ENCODE assay signal across 8 cellular contexts in genomic region chr11:1308745-1309497, GRCh38.
DNase-seq lines count a peak whose midpoint lies in the region; ATAC-seq and TF ChIP-seq lines count a peak whose summit lies in the region.

No MANE protein-coding gene starts in this region.

- peaks cover 11% of the 10 kb centered on the region for H3K9me3 Mint-ChIP-seq in activated naive CD8-positive, alpha-beta T cell treated with anti-CD3 and anti-CD28 coated beads, Interleukin-2, amount 50 U/mL, for 24 hours
- peaks cover 15 to 16% of the 10 kb centered on the region in 2 donors for H3K9me3 Mint-ChIP-seq in stimulated activated naive CD8-positive, alpha-beta T cell treated with anti-CD3 and anti-CD28 coated beads, Interleukin-15, amount 100 ng/mL, for 72 hours

- no peaks in the 10 kb centered on the region for H3K4me1 ChIP-seq in iPS-20b (ENCODE audit: insufficient read depth, low read length)

- no peak for TF ChIP-seq CTCF in C4-2B (conservative IDR thresholded peaks at IDR 0.05)

- peak overlapping the region; percentile 73 for H3K27ac Mint-ChIP-seq in activated naive CD8-positive, alpha-beta T cell treated with anti-CD3 and anti-CD28 coated beads, Interleukin-2, amount 50 U/mL, for 24 hours
- H3K27ac Mint-ChIP-seq in stimulated activated naive CD8-positive, alpha-beta T cell treated with anti-CD3 and anti-CD28 coated beads, Interleukin-15, amount 100 ng/mL, for 72 hours, result peak overlapping the region in 1 of 2 donors; percentile 94

- 0 out of 2 replicates have a peak, but pooled peaks cover 8% of the 10 kb centered on the region for H3K9me3 ChIP-seq in iPS-20b (ENCODE audit: insufficient read depth, low read depth, low read length)

- H3K27me3 ChIP-seq in iPS-20b (ENCODE audit: insufficient read depth, low read length), result no peaks in the 10 kb centered on the region

- no peaks in the 10 kb centered on the region for H3K27me3 Mint-ChIP-seq in activated naive CD8-positive, alpha-beta T cell treated with anti-CD3 and anti-CD28 coated beads, Interleukin-2, amount 50 U/mL, for 24 hours
- no peaks in the 10 kb centered on the region for H3K27me3 Mint-ChIP-seq in stimulated activated naive CD8-positive, alpha-beta T cell treated with anti-CD3 and anti-CD28 coated beads, Interleukin-15, amount 100 ng/mL, for 72 hours

- H3K36me3 ChIP-seq in iPS-20b (ENCODE audit: insufficient read depth, low read depth, low read length), result no peaks in the 10 kb centered on the region

- no peak overlapping the region; the same call in 1 of the 2 replicates for H3K9ac ChIP-seq in iPS-20b (ENCODE audit: low read depth, low read length)

- peak overlapping the region; percentile 89 for H3K4me3 Mint-ChIP-seq in activated naive CD8-positive, alpha-beta T cell treated with anti-CD3 and anti-CD28 coated beads, Interleukin-2, amount 50 U/mL, for 24 hours
- H3K4me3 Mint-ChIP-seq in stimulated activated naive CD8-positive, alpha-beta T cell treated with anti-CD3 and anti-CD28 coated beads, Interleukin-15, amount 100 ng/mL, for 72 hours, result peak overlapping the region; percentile 88 to 94

- ATAC-seq in GM19397 (IDR thresholded peaks at IDR 0.05; ENCODE audit: unreplicated experiment) (peak; percentile 40), HG03439 (IDR thresholded peaks at IDR 0.05; ENCODE audit: unreplicated experiment) (peak; percentile 52)
- peak; percentile 2 for ATAC-seq in activated naive CD8-positive, alpha-beta T cell treated with anti-CD3 and anti-CD28 coated beads, Interleukin-2, amount 50 U/mL, for 24 hours
- peak; percentile 48 for ATAC-seq in stimulated activated naive CD8-positive, alpha-beta T cell treated with anti-CD3 and anti-CD28 coated beads, Interleukin-15, amount 100 ng/mL, for 72 hours

- H3K36me3 Mint-ChIP-seq in activated naive CD8-positive, alpha-beta T cell treated with anti-CD3 and anti-CD28 coated beads, Interleukin-2, amount 50 U/mL, for 24 hours (ENCODE audit: low read depth), result peaks cover 23% of the 10 kb centered on the region

- H3K27ac ChIP-seq in C4-2B (peak overlapping the region; percentile 98), iPS-20b (ENCODE audit: low read length) (no peak overlapping the region)

- no peak for DNase-seq in activated naive CD8-positive, alpha-beta T cell treated with anti-CD3 and anti-CD28 coated beads, Interleukin-2, amount 50 U/mL, for 24 hours
- peak in 1 of 2 donors; percentile 39 for DNase-seq in stimulated activated naive CD8-positive, alpha-beta T cell treated with anti-CD3 and anti-CD28 coated beads, Interleukin-15, amount 100 ng/mL, for 72 hours
- DNase-seq in anterior cingulate cortex (lab: John Stamatoyannopoulos, UW) (no peak), DMS114 treated with DMSO at 0.1 percent for 48 hours (lab: John Stamatoyannopoulos, UW; ENCODE audit: unreplicated experiment) (no peak)

- H3K4me1 Mint-ChIP-seq in activated naive CD8-positive, alpha-beta T cell treated with anti-CD3 and anti-CD28 coated beads, Interleukin-2, amount 50 U/mL, for 24 hours, result peaks cover 40% of the 10 kb centered on the region
- peaks cover 54% of the 10 kb centered on the region for H3K4me1 Mint-ChIP-seq in stimulated activated naive CD8-positive, alpha-beta T cell treated with anti-CD3 and anti-CD28 coated beads, Interleukin-15, amount 100 ng/mL, for 72 hours

- H3K4me3 ChIP-seq in iPS-20b (ENCODE audit: low read length), result peak overlapping the region; percentile 81; the same call in 1 of the 2 replicates

Comparison
In these comparisons a context has a peak if more than half of its experiments do, and no peak if none do; other contexts are left out.
1. ATAC-seq: peak in every context shown above with its lines; median percentile 52 in HG03439; 48 in stimulated activated naive CD8-positive, alpha-beta T cell treated with anti-CD3 and anti-CD28 coated beads, Interleukin-15, amount 100 ng/mL, for 72 hours; 40 in GM19397; 2 in activated naive CD8-positive, alpha-beta T cell treated with anti-CD3 and anti-CD28 coated beads, Interleukin-2, amount 50 U/mL, for 24 hours.